8 cellular contexts compared by ENCODE assay signal in genomic region chr12:30985814-30986452, GRCh38. TPM values are rescaled to one million over a fixed set of nuclear protein-coding genes. Genes with fewer than 3 reads are reported as not detected.
DNase-seq lines count a peak whose midpoint lies in the region; ATAC-seq and TF ChIP-seq lines count a peak whose summit lies in the region.

No MANE protein-coding gene starts in this region.

- H3K9ac ChIP-seq in SK-N-SH, result no peak overlapping the region

- no peak overlapping the region for H3K27ac ChIP-seq in SK-N-SH (ENCODE audit: low read depth in 2 of 2, low read length in 1 of 2)
- no peak overlapping the region for H3K27ac ChIP-seq in vagina

- H3F3A ChIP-seq in SK-N-SH (replicated peaks; ENCODE audit: insufficient read depth), result no peaks in the 10 kb centered on the region

- no peaks in the 10 kb centered on the region for H3K79me2 ChIP-seq in SK-N-SH (ENCODE audit: insufficient read depth)

- POLR2A ChIA-PET in SK-N-SH (lab: Yijun Ruan, JAX), result interaction anchor here (1.3 kb wide), 1 partner anchor 104 kb away, joined by 3 read pairs; no protein-coding TSS in a partner anchor

- TF ChIP-seq POLR2A in vagina (IDR thresholded peaks at IDR 0.05), result no peak

- intact Hi-C loops in vagina (cut with DNase I), result loop anchor here (10.0 kb wide), 1 partner anchor 131 kb away; no protein-coding TSS in a partner anchor

- no peaks in the 10 kb centered on the region for H3K9me3 ChIP-seq in SK-N-SH
- no peaks in the 10 kb centered on the region for H3K9me3 ChIP-seq in vagina

- H3K4me1 ChIP-seq in SK-N-SH (ENCODE audit: control insufficient read depth in 1 of 2, insufficient read depth in 2 of 2, low read depth in 1 of 2, low read length in 1 of 2), result peaks cover 0 to 14% of the 10 kb centered on the region in 2 experiments; a peak in 1 of 4 replicates
- H3K4me1 ChIP-seq in vagina, result no peaks in the 10 kb centered on the region

- in situ Hi-C loops in KBM-7 (cut with MboI; ENCODE audit: low pct_unique_long_range_greater_than_20kb, low sequenced_read_pairs), result no loop called here

- H3K36me3 ChIP-seq in SK-N-SH (replicated peaks in 1 of 2; ENCODE audit: control insufficient read depth in 1 of 2, insufficient read depth in 2 of 2, low read length in 1 of 2) (no peaks in the 10 kb centered on the region), vagina (no peaks in the 10 kb centered on the region)

- peak; percentile 92 for TF ChIP-seq RAD21 in SK-N-SH (IDR thresholded peaks at IDR 0.05; ENCODE audit: low read length)

- H3K4me3 ChIP-seq in SK-N-SH (ENCODE audit: low read depth in 2 of 2, low read length in 1 of 2), result no peak overlapping the region
- H3K4me3 ChIP-seq in vagina, result no peak overlapping the region

- no peaks in the 10 kb centered on the region for H4K20me1 ChIP-seq in SK-N-SH (ENCODE audit: insufficient read depth)

- peak; percentile 69 for ATAC-seq in GM19351 (IDR thresholded peaks at IDR 0.05; ENCODE audit: unreplicated experiment)

- no peak overlapping the region for H2AFZ ChIP-seq in SK-N-SH (ENCODE audit: low read depth)

- CTCF ChIA-PET in SK-N-SH (lab: Yijun Ruan, JAX), result interaction anchor here (0.5 to 24.1 kb wide), 49 partner anchors 9 to 1467 kb away, joined by 3 to 442 read pairs (median 4); partner anchors contain the start of gene TSPAN11

- H3K27me3 ChIP-seq in SK-N-SH (ENCODE audit: insufficient read depth), result no peaks in the 10 kb centered on the region
- no peaks in the 10 kb centered on the region for H3K27me3 ChIP-seq in vagina

- no peak overlapping the region for H3K4me2 ChIP-seq in SK-N-SH

- WGBS in SK-N-SH (ENCODE audit: low lambda C conversion rate), result 36% methylated on average over 7 of the region's 7 CpGs

- H3K9me2 ChIP-seq in SK-N-SH, result no peaks in the 10 kb centered on the region

- peak; percentile 80 for TF ChIP-seq CTCF in SK-N-SH (IDR thresholded peaks at IDR 0.05)
- TF ChIP-seq CTCF in vagina (IDR thresholded peaks at IDR 0.05), result peak in 1 of 3 experiments; percentile 55

- no peak for TF ChIP-seq EP300 in SK-N-SH (IDR thresholded peaks at IDR 0.05; ENCODE audit: borderline replicate concordance in 1 of 2, low read depth in 1 of 2, low read length in 1 of 2)

- peak; percentile 44 for DNase-seq in DMS114 treated with DMSO at 0.1 percent for 48 hours (lab: John Stamatoyannopoulos, UW; ENCODE audit: unreplicated experiment)
- peak; percentile 48 for DNase-seq in KBM-7
- DNase-seq in SK-N-SH, result peak; percentile 88
- peak; percentile 79 for DNase-seq in ecto neural progenitor cell (ENCODE audit: low spot score)
- peak; percentile 74 for DNase-seq in medulla oblongata (ENCODE audit: extremely low spot score)
- peak; percentile 58 for DNase-seq in ureter (ENCODE audit: low spot score)
- DNase-seq in vagina (ENCODE audit: extremely low spot score in 2 of 2), result no peak

TF ChIP-seq in SK-N-SH, 30 proteins besides CTCF, POLR2A, EP300 and RAD21:
- no peak for TF ChIP-seq IRF3 (IDR thresholded peaks at IDR 0.05; ENCODE audit: low read depth, low read length)
- TF ChIP-seq RFX5 (IDR thresholded peaks at IDR 0.05; ENCODE audit: low read length), result no peak
- TF ChIP-seq GABPA (IDR thresholded peaks at IDR 0.05; ENCODE audit: low read depth), result no peak
- TF ChIP-seq FOXJ3 (CRISPR knock-in tag; IDR thresholded peaks at IDR 0.05), result no peak
- no peak for TF ChIP-seq MAX (IDR thresholded peaks at IDR 0.05; ENCODE audit: low read depth)
- peak; percentile 99 for TF ChIP-seq SMC3 (IDR thresholded peaks at IDR 0.05; ENCODE audit: low read depth, low read length)
- no peak for TF ChIP-seq RXRA (IDR thresholded peaks at IDR 0.05; ENCODE audit: borderline replicate concordance, low read depth)
- no peak for TF ChIP-seq GATA2 (CRISPR knock-in tag; IDR thresholded peaks at IDR 0.05)
- TF ChIP-seq SIN3A (IDR thresholded peaks at IDR 0.05; ENCODE audit: borderline replicate concordance, low read depth, low read length), result no peak
- no peak for TF ChIP-seq ELF1 (IDR thresholded peaks at IDR 0.05)
- no peak for TF ChIP-seq EZH2phosphoT487 (IDR thresholded peaks at IDR 0.05; ENCODE audit: borderline replicate concordance, low read depth)
- TF ChIP-seq CHD2 (IDR thresholded peaks at IDR 0.05; ENCODE audit: low read length, partially characterized antibody), result no peak
- no peak for TF ChIP-seq TAF1 (IDR thresholded peaks at IDR 0.05; ENCODE audit: borderline replicate concordance, low read depth, low read length)
- TF ChIP-seq NRF1 (IDR thresholded peaks at IDR 0.05; ENCODE audit: low read depth, low read length), result 0 out of 2 replicates have a peak, but pooled peaks have one; percentile 22

RNA-seq across cellular contexts. Expression of gene TSPAN11, which starts 59.4 kb away (rescaled TPM):
- polyA plus RNA-seq in SK-N-SH (2012; rRNA removed), result 6.4 and 6.6 TPM in 2 replicates
- polyA plus RNA-seq in SK-N-SH (2012; cell fraction: cytosol; rRNA removed), result 3.0 and 5.2 TPM in 2 replicates
- 10.4 and 11.0 TPM in 2 replicates for polyA plus RNA-seq in SK-N-SH (2012; cell fraction: nucleus; rRNA removed)
- total RNA-seq in ureter (3.4 TPM), vagina (2.5 TPM)

Comparison
In these comparisons a context has a peak if more than half of its experiments do, and no peak if none do; other contexts are left out.
1. DNase-seq: peak in DMS114 treated with DMSO at 0.1 percent for 48 hours (single experiment), KBM-7 (single experiment), SK-N-SH (single experiment), ecto neural progenitor cell (single experiment), medulla oblongata (single experiment) and ureter (single experiment); none in vagina (0 of 2).